ENCODE assay signal across 32 cellular contexts in genomic region chr5:62002436-62002835, GRCh38.
"Had no signal": no experiment of that assay in that cellular context is flagged by ENCODE, and none has a peak within 500 bp of the region (broad histone marks: within the 10 kb centered on the region; RNA-seq: fewer than 3 reads in every experiment).

No MANE protein-coding gene starts in this region.

- FAIRE-seq: colon, endometrium, endothelial cell of umbilical vein had no signal

- DNase-seq: activated B cell treated with CpG ODN at 0.5 μM for 24 hours; activated CD4-positive, alpha-beta T cell treated with anti-CD3 and anti-CD28 coated beads for 48 hours; activated CD4-positive, alpha-beta T cell treated with anti-CD3 and anti-CD28 coated beads, Interleukin-2, amount 50 U/mL, for 1 hour; activated CD4-positive, alpha-beta T cell treated with anti-CD3 and anti-CD28 coated beads, Interleukin-2, amount 50 U/mL, for 48 hours; activated CD8-positive, alpha-beta memory T cell treated with anti-CD3 and anti-CD28 coated beads for 24 hours; activated CD8-positive, alpha-beta T cell treated with anti-CD3 and anti-CD28 coated beads for 36 hours; activated effector memory CD4-positive, alpha-beta T cell treated with anti-CD3 and anti-CD28 coated beads, Interleukin-2, amount 50 U/mL, for 16 hours; activated naive CD4-positive, alpha-beta T cell treated with anti-CD3 and anti-CD28 coated beads for 36 hours; activated naive CD8-positive, alpha-beta T cell treated with anti-CD3 and anti-CD28 coated beads for 36 hours; activated naive CD8-positive, alpha-beta T cell treated with anti-CD3 and anti-CD28 coated beads, Interleukin-2, amount 50 U/mL, for 24 hours; activated T-cell treated with anti-CD3 and anti-CD28 coated beads, Interleukin-2, amount 50 U/mL, for 4 hours; adrenal gland; amygdala; aorta; caudate nucleus; cortex of kidney; dermis blood vessel endothelial cell; effector CD8-positive, alpha-beta T cell; foreskin fibroblast; head of caudate nucleus; T-helper 17 cell; T1000; WERI-Rb-1 had no signal

- H3K9me3 Mint-ChIP-seq: activated B cell treated with CpG ODN at 0.5 μM for 24 hours; activated CD8-positive, alpha-beta T cell treated with anti-CD3 and anti-CD28 coated beads for 36 hours; activated naive CD4-positive, alpha-beta T cell treated with anti-CD3 and anti-CD28 coated beads for 36 hours; activated naive CD4-positive, alpha-beta T cell treated with anti-CD3 and anti-CD28 coated beads, Interleukin-2, amount 50 U/mL, for 24 hours; activated naive CD8-positive, alpha-beta T cell treated with anti-CD3 and anti-CD28 coated beads for 36 hours; activated naive CD8-positive, alpha-beta T cell treated with anti-CD3 and anti-CD28 coated beads, Interleukin-2, amount 50 U/mL, for 24 hours; activated T-cell treated with anti-CD3 and anti-CD28 coated beads, Interleukin-2, amount 50 U/mL, for 4 hours; activated T-helper 1 cell treated with anti-CD3 and anti-CD28 coated beads, Interleukin-12 subunit alpha, Interleukin-12 subunit beta, Interleukin-2, Interleukin-4 antibody, amounts not matched to agents 30 ng/mL and 10 ng/mL and 1 ng/mL, durations not matched to agents 14 hours and 24 hours and 36 hours; activated T-helper 2 cell treated with anti-CD3 and anti-CD28 coated beads, Interferon-gamma antibody, Interleukin-2, Interleukin-4, amounts not matched to agents 10 μg/mL and 5 μg/mL and 100 μg/mL, durations not matched to agents 14 hours and 24 hours and 36 hours; T-helper 2 cell treated with Interferon-gamma antibody and Interleukin-4, amounts not matched to agents 5 μg/mL and 100 μg/mL, for 36 hours had no signal

- H3K36me3 ChIP-seq: adrenal gland, WERI-Rb-1 had no signal

- H3K4me1 Mint-ChIP-seq: activated B cell treated with CpG ODN at 0.5 μM for 24 hours; activated naive CD4-positive, alpha-beta T cell treated with anti-CD3 and anti-CD28 coated beads, Interleukin-2, amount 50 U/mL, for 24 hours; activated naive CD8-positive, alpha-beta T cell treated with anti-CD3 and anti-CD28 coated beads for 36 hours; activated naive CD8-positive, alpha-beta T cell treated with anti-CD3 and anti-CD28 coated beads, Interleukin-2, amount 50 U/mL, for 24 hours; T-helper 17 cell had no signal

- H3K36me3 Mint-ChIP-seq: activated naive CD4-positive, alpha-beta T cell treated with anti-CD3 and anti-CD28 coated beads, Interleukin-2, amount 50 U/mL, for 24 hours; activated naive CD8-positive, alpha-beta T cell treated with anti-CD3 and anti-CD28 coated beads for 36 hours had no signal

- H3K4me1 ChIP-seq: adrenal gland had no signal

- ATAC-seq: activated CD4-positive, CD25-positive, alpha-beta regulatory T cell treated with anti-CD3 and anti-CD28 coated beads, Interleukin-2, amount 50 U/mL, for 24 hours; activated CD8-positive, alpha-beta T cell treated with anti-CD3 and anti-CD28 coated beads for 36 hours; activated naive CD8-positive, alpha-beta T cell treated with anti-CD3 and anti-CD28 coated beads, Interleukin-2, amount 50 U/mL, for 24 hours; activated T-cell treated with anti-CD3 and anti-CD28 coated beads, Interleukin-2, amount 50 U/mL, for 4 hours; T-helper 17 cell had no signal

- H3K4me3 Mint-ChIP-seq: activated B cell treated with CpG ODN at 0.5 μM for 24 hours; activated CD8-positive, alpha-beta T cell treated with anti-CD3 and anti-CD28 coated beads for 36 hours; activated naive CD4-positive, alpha-beta T cell treated with anti-CD3 and anti-CD28 coated beads for 36 hours; activated naive CD4-positive, alpha-beta T cell treated with anti-CD3 and anti-CD28 coated beads, Interleukin-2, amount 50 U/mL, for 24 hours; activated naive CD8-positive, alpha-beta T cell treated with anti-CD3 and anti-CD28 coated beads for 36 hours; activated naive CD8-positive, alpha-beta T cell treated with anti-CD3 and anti-CD28 coated beads, Interleukin-2, amount 50 U/mL, for 24 hours; activated T-cell treated with anti-CD3 and anti-CD28 coated beads, Interleukin-2, amount 50 U/mL, for 4 hours; activated T-helper 1 cell treated with anti-CD3 and anti-CD28 coated beads, Interleukin-12 subunit alpha, Interleukin-12 subunit beta, Interleukin-2, Interleukin-4 antibody, amounts not matched to agents 30 ng/mL and 10 ng/mL and 1 ng/mL, durations not matched to agents 14 hours and 24 hours and 36 hours; T-helper 17 cell; T-helper 2 cell treated with Interferon-gamma antibody and Interleukin-4, amounts not matched to agents 5 μg/mL and 100 μg/mL, for 36 hours had no signal

- H3K27me3 Mint-ChIP-seq: activated B cell treated with CpG ODN at 0.5 μM for 24 hours; activated CD8-positive, alpha-beta T cell treated with anti-CD3 and anti-CD28 coated beads for 36 hours; activated naive CD8-positive, alpha-beta T cell treated with anti-CD3 and anti-CD28 coated beads, Interleukin-2, amount 50 U/mL, for 24 hours had no signal

- H3K4me3 ChIP-seq: adrenal gland, body of pancreas had no signal

- H3K9me3 ChIP-seq: adrenal gland, body of pancreas had no signal

- H3K27me3 ChIP-seq: adrenal gland, body of pancreas had no signal

- H3K27ac Mint-ChIP-seq: activated B cell treated with CpG ODN at 0.5 μM for 24 hours; activated CD8-positive, alpha-beta T cell treated with anti-CD3 and anti-CD28 coated beads for 36 hours; activated naive CD4-positive, alpha-beta T cell treated with anti-CD3 and anti-CD28 coated beads for 36 hours; activated naive CD4-positive, alpha-beta T cell treated with anti-CD3 and anti-CD28 coated beads, Interleukin-2, amount 50 U/mL, for 24 hours; activated naive CD8-positive, alpha-beta T cell treated with anti-CD3 and anti-CD28 coated beads for 36 hours; activated naive CD8-positive, alpha-beta T cell treated with anti-CD3 and anti-CD28 coated beads, Interleukin-2, amount 50 U/mL, for 24 hours; activated T-helper 1 cell treated with anti-CD3 and anti-CD28 coated beads, Interleukin-12 subunit alpha, Interleukin-12 subunit beta, Interleukin-2, Interleukin-4 antibody, amounts not matched to agents 30 ng/mL and 10 ng/mL and 1 ng/mL, durations not matched to agents 14 hours and 24 hours and 36 hours; activated T-helper 2 cell treated with anti-CD3 and anti-CD28 coated beads, Interferon-gamma antibody, Interleukin-2, Interleukin-4, amounts not matched to agents 10 μg/mL and 5 μg/mL and 100 μg/mL, durations not matched to agents 14 hours and 24 hours and 36 hours; T-helper 17 cell; T-helper 2 cell treated with Interferon-gamma antibody and Interleukin-4, amounts not matched to agents 5 μg/mL and 100 μg/mL, for 36 hours had no signal

- H3K27ac ChIP-seq: adrenal gland, WERI-Rb-1 had no signal
